Comparison of ENCODE assay signal across 19 cellular contexts in genomic region chr1:219708919-219709318, GRCh38.
DNase-seq lines count a peak whose midpoint lies in the region; ATAC-seq, FAIRE-seq and TF ChIP-seq lines count a peak whose summit lies in the region.
"Had no signal": no experiment of that assay in that cellular context is flagged by ENCODE, and none has a peak within 500 bp of the region (broad histone marks: within the 10 kb centered on the region; RNA-seq: fewer than 3 reads in every experiment).

No MANE protein-coding gene starts in this region.

- 3% methylated on average over 4 of the region's 4 CpGs for WGBS in K562 (ENCODE audit: insufficient coverage, low coverage, missing lambda C conversion rate)
- WGBS in mesenchymal stem cell: 71% methylated on average over 2 of the region's 4 CpGs

- H3K27me3 ChIP-seq in K562 (ENCODE audit: control insufficient read depth in 2 of 2, insufficient read depth in 2 of 2, low read length in 2 of 2) (no peaks in the 10 kb centered on the region), mesenchymal stem cell (ENCODE audit: control insufficient read depth in 1 of 2, insufficient read depth in 1 of 2, low read length in 2 of 2) (no peaks in the 10 kb centered on the region)

- H3K9me1 ChIP-seq in K562 (ENCODE audit: control insufficient read depth, insufficient read depth, low read length): no peaks in the 10 kb centered on the region

- no peaks in the 10 kb centered on the region for H3K79me2 ChIP-seq in K562 (ENCODE audit: control insufficient read depth, insufficient read depth, low read length)

- no peaks in the 10 kb centered on the region for H4K20me1 ChIP-seq in K562 (replicated peaks; ENCODE audit: control insufficient read depth, insufficient read depth, low read length)

- H3K4me1 ChIP-seq in K562 (replicated peaks in 1 of 2; ENCODE audit: control insufficient read depth in 2 of 2, insufficient read depth in 2 of 2, low read length in 2 of 2) (peaks cover 0 to 16% of the 10 kb centered on the region in 2 experiments; a peak in 2 of 5 replicates), mesenchymal stem cell (ENCODE audit: control insufficient read depth, insufficient read depth, low read depth, low read length) (no peaks in the 10 kb centered on the region)
- H3K4me1 ChIP-seq: Caco-2, HAP-1 had no signal

- H3K36me3 ChIP-seq in K562 (ENCODE audit: control insufficient read depth, insufficient read depth, low read length) (no peaks in the 10 kb centered on the region), mesenchymal stem cell (ENCODE audit: control insufficient read depth in 1 of 2, insufficient read depth in 2 of 2, low read depth in 1 of 2, low read length in 2 of 2) (no peaks in the 10 kb centered on the region)
- H3K36me3 ChIP-seq: HAP-1 had no signal

- H4K8ac ChIP-seq in mesenchymal stem cell (ENCODE audit: low read length): no peak overlapping the region

- BruUV-seq in K562 (replicated peaks; lab: Mats Ljungman, UMichigan): no TSS peak

- no peak overlapping the region for H2BK12ac ChIP-seq in mesenchymal stem cell (ENCODE audit: low read length in 2 of 2)

- no peak overlapping the region for H2BK5ac ChIP-seq in mesenchymal stem cell (ENCODE audit: low read depth, low read length, poor library complexity, severe bottlenecking)

- no peak overlapping the region for H3K14ac ChIP-seq in mesenchymal stem cell (ENCODE audit: low read length in 2 of 2)

- no peak overlapping the region for H3K4ac ChIP-seq in mesenchymal stem cell (ENCODE audit: low read depth in 1 of 2, low read length in 2 of 2)

- H3K23ac ChIP-seq in mesenchymal stem cell (ENCODE audit: low read length in 2 of 2): no peak overlapping the region

- TF ChIP-seq POLR2A in K562 (conservative IDR thresholded peaks at IDR 0.05): no peak

- no peak for TF ChIP-seq RAD21 in K562 (CRISPR knock-in tag; conservative IDR thresholded peaks at IDR 0.05 in 1 of 2, IDR thresholded peaks at IDR 0.05 in 1 of 2)

- intact Hi-C loops in K562 (cut with micrococcal nuclease): no loop called here

- H3K9me3 ChIP-seq in K562 (replicated peaks; ENCODE audit: control insufficient read depth, insufficient read depth, low read depth, low read length) (no peaks in the 10 kb centered on the region), mesenchymal stem cell (ENCODE audit: control insufficient read depth, low read length) (no peaks in the 10 kb centered on the region)
- H3K9me3 ChIP-seq: Caco-2, HAP-1 had no signal

- DNase-seq in H4 (ENCODE audit: low spot score) (peak; percentile 55), OCI-M1 (lab: John Stamatoyannopoulos, UW) (peak; percentile 41), K562 (ENCODE audit: extremely low read depth in 1 of 4, low spot score in 3 of 4) (peak in 3 of 4 experiments; percentile 27 to 41 (median 29)), mesenchymal stem cell (no peak), NCI-H2227 treated with DMSO at 0.1 percent for 48 hours (lab: John Stamatoyannopoulos, UW) (no peak)
- DNase-seq: AML-193; Caco-2; CD4-positive, alpha-beta T cell; GOT3; KBM-7 had no signal

- TF ChIP-seq EP300 in K562 (IDR thresholded peaks at IDR 0.05; ENCODE audit: low read length): no peak

- POLR2A ChIA-PET in K562 (lab: Yijun Ruan, JAX): interaction anchor here (0.7 to 0.9 kb wide), 3 partner anchors 9 to 43 kb away, joined by 3 read pairs; no protein-coding TSS in a partner anchor

- ATAC-seq in K562 (peak; percentile 71), GM19395 (IDR thresholded peaks at IDR 0.05; ENCODE audit: unreplicated experiment) (no peak), HG03159 (IDR thresholded peaks at IDR 0.05; ENCODE audit: unreplicated experiment) (no peak)

- H3K9ac ChIP-seq in K562 (ENCODE audit: insufficient read depth in 1 of 2, low read depth in 2 of 2, low read length in 2 of 2) (no peak overlapping the region), mesenchymal stem cell (ENCODE audit: low read length) (peak overlapping the region; percentile 19)

- no peak overlapping the region for H2BK120ac ChIP-seq in mesenchymal stem cell (ENCODE audit: low read depth, low read length)

- no peak for TF ChIP-seq CTCF in K562 (IDR thresholded peaks at IDR 0.05 in 2 of 3, conservative IDR thresholded peaks at IDR 0.05 in 1 of 3; ENCODE audit: insufficient read depth in 2 of 3, low read depth in 1 of 3, low read length in 3 of 3)

- H3K4me2 ChIP-seq in K562 (ENCODE audit: insufficient read depth, low read length) (no peak overlapping the region; the same call in 1 of the 2 replicates), mesenchymal stem cell (ENCODE audit: low read length, poor library complexity, severe bottlenecking) (no peak overlapping the region)

- no peak for FAIRE-seq in K562 (lab: Jason Lieb, UNC)
- FAIRE-seq: A204.1, D721Med, G401.6, GM12891, GM19239 had no signal

- CTCF ChIA-PET in K562 (lab: Yijun Ruan, JAX; ENCODE audit: low intra/inter-chr PET ratio): no interaction called here

- in situ Hi-C loops in K562 (cut with MboI): no loop called here

- H2AFZ ChIP-seq in K562 (ENCODE audit: low read depth, low read length): peak overlapping the region; percentile 87
- no peak overlapping the region for H2AFZ ChIP-seq in mesenchymal stem cell (ENCODE audit: low read depth, low read length)

- H3K79me1 ChIP-seq in mesenchymal stem cell (replicated peaks; ENCODE audit: low read length, poor library complexity, severe bottlenecking): no peaks in the 10 kb centered on the region

- H3K18ac ChIP-seq in mesenchymal stem cell (ENCODE audit: low read depth in 1 of 2, low read length in 2 of 2): no peak overlapping the region

- H4K91ac ChIP-seq in mesenchymal stem cell (ENCODE audit: low read length): no peak overlapping the region

- H3K27ac ChIP-seq in K562 (ENCODE audit: extremely low read depth, low read depth, low read length): peak overlapping the region; percentile 33; the same call in 1 of the 3 replicates
- H3K27ac ChIP-seq in mesenchymal stem cell (ENCODE audit: low read length, poor library complexity, severe bottlenecking): no peak overlapping the region
- H3K27ac ChIP-seq: C4-2B had no signal

- no peak overlapping the region for H2BK15ac ChIP-seq in mesenchymal stem cell (ENCODE audit: low read depth, poor library complexity, severe bottlenecking)

- H2AK5ac ChIP-seq in mesenchymal stem cell (ENCODE audit: low read length, severe bottlenecking): no peak overlapping the region

- H3K4me3 ChIP-seq in K562 (no peak overlapping the region), mesenchymal stem cell (ENCODE audit: insufficient read depth in 1 of 2, low read depth in 1 of 2, low read length in 2 of 2) (no peak overlapping the region)
- H3K4me3 ChIP-seq: HAP-1 had no signal

TF ChIP-seq in K562, 482 proteins besides CTCF, POLR2A, EP300 and RAD21 (continues in another document):
- peak; percentile 54; the same call in 1 of the 2 replicates for TF ChIP-seq ZNF384 (IDR thresholded peaks at IDR 0.05; ENCODE audit: low read depth, low read length)
- peak; percentile 36; the same call in 1 of the 2 replicates for TF ChIP-seq ZNF644 (tag; IDR thresholded peaks at IDR 0.05; ENCODE audit: low read depth)
- TF ChIP-seq ARHGAP35 (IDR thresholded peaks at IDR 0.05; ENCODE audit: partially characterized antibody): no peak
- peak; percentile 31; the same call in 1 of the 2 replicates for TF ChIP-seq ARID1B (IDR thresholded peaks at IDR 0.05)
- TF ChIP-seq NFE2 (IDR thresholded peaks at IDR 0.05; ENCODE audit: low read depth): peak; percentile 86
- peak; percentile 31; the same call in 1 of the 2 replicates for TF ChIP-seq NFRKB (IDR thresholded peaks at IDR 0.05; ENCODE audit: low read depth)
- no peak for TF ChIP-seq IRF1 (CRISPR knock-in tag; IDR thresholded peaks at IDR 0.05; ENCODE audit: borderline replicate concordance)
- TF ChIP-seq ZNF41 (CRISPR knock-in tag; conservative IDR thresholded peaks at IDR 0.05): no peak
- TF ChIP-seq, protein P1, sequence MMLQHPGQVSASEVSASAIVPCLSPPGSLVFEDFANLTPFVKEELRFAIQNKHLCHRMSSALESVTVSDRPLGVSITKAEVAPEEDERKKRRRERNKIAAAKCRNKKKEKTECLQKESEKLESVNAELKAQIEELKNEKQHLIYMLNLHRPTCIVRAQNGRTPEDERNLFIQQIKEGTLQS (IDR thresholded peaks at IDR 0.05): 0 out of 2 replicates have a peak, but pooled peaks have one; percentile 7
- TF ChIP-seq, protein P1 (CRISPR knock-in tag; conservative IDR thresholded peaks at IDR 0.05): no peak
- TF ChIP-seq MAFF (IDR thresholded peaks at IDR 0.05; ENCODE audit: low read length): peak; percentile 88
- peak; percentile 72 for TF ChIP-seq MAFK (IDR thresholded peaks at IDR 0.05; ENCODE audit: low read length)
- TF ChIP-seq HDAC1 (IDR thresholded peaks at IDR 0.05): no peak
- no peak for TF ChIP-seq ZNF445 (CRISPR knock-in tag; IDR thresholded peaks at IDR 0.05; ENCODE audit: low read depth)
- TF ChIP-seq FOXK2 (conservative IDR thresholded peaks at IDR 0.05 in 1 of 2, IDR thresholded peaks at IDR 0.05 in 1 of 2; ENCODE audit: low read depth in 2 of 2): peak; percentile 42 to 52; a peak in 1 of 4 replicates

Comparison
In these comparisons a context has a peak if more than half of its experiments do, and no peak if none do; other contexts are left out.
1. DNase-seq: peak in H4 (single experiment), OCI-M1 (single experiment) and K562 (3 of 4); none in mesenchymal stem cell (single experiment) and NCI-H2227 treated with DMSO at 0.1 percent for 48 hours (single experiment).